Comparison of ENCODE assay signal across 2 cellular contexts in the genomic region with DNA sequence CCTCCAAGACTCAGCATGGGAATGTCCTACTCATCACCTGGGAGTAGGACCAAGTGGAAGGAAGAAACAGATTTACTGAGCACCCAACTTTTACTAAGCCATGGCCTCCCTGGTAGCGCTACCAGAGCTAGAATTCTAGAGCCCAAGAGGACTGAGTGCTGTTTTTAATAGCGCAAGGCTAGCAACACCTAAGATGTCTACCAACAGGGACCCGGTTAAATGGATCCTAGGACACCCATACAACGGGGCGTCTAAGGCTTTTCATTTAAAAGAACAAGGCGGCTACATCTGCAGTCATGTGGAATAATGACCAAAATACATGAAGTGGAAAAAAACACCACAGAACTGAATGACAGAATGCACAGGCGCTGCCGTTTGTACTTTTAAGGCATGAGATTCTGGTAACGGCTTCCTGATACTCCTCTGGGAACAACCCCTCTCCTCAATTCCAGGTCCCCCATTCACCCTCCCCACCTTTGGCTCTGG.
A peak's percentile ranks its signal among the peaks of the same experiment; 100 is the strongest.
TF ChIP-seq lines count a peak whose summit lies in the region.

No MANE protein-coding gene starts in this region.

TF ChIP-seq in GM12878, 131 proteins besides CTCF, POLR2A, EP300 and RAD21:
- peak; percentile 11; the same call in 1 of the 2 replicates for TF ChIP-seq IKZF1 (conservative IDR thresholded peaks at IDR 0.05)
- TF ChIP-seq NFIC (IDR thresholded peaks at IDR 0.05; ENCODE audit: low read depth, low read length), result no peak; the same call in 1 of the 2 replicates
- TF ChIP-seq MXI1 (IDR thresholded peaks at IDR 0.05; ENCODE audit: low read depth, low read length), result peak; percentile 34; the same call in 1 of the 2 replicates
- 0 out of 2 replicates have a peak, but pooled peaks have one; percentile 18 for TF ChIP-seq SMARCA5 (IDR thresholded peaks at IDR 0.05)
- no peak for TF ChIP-seq POU2F2 (IDR thresholded peaks at IDR 0.05; ENCODE audit: borderline replicate concordance, low read depth, low read length)
- TF ChIP-seq YY1 (IDR thresholded peaks at IDR 0.05; ENCODE audit: low read depth, low read length), result 0 out of 2 replicates have a peak, but pooled peaks have one; percentile 23
TF ChIP-seq in GM12878: peak in this region for 4.

TF ChIP-seq in WTC11, 78 proteins besides CTCF, POLR2A, EP300 and RAD21:
- TF ChIP-seq, protein P1, sequence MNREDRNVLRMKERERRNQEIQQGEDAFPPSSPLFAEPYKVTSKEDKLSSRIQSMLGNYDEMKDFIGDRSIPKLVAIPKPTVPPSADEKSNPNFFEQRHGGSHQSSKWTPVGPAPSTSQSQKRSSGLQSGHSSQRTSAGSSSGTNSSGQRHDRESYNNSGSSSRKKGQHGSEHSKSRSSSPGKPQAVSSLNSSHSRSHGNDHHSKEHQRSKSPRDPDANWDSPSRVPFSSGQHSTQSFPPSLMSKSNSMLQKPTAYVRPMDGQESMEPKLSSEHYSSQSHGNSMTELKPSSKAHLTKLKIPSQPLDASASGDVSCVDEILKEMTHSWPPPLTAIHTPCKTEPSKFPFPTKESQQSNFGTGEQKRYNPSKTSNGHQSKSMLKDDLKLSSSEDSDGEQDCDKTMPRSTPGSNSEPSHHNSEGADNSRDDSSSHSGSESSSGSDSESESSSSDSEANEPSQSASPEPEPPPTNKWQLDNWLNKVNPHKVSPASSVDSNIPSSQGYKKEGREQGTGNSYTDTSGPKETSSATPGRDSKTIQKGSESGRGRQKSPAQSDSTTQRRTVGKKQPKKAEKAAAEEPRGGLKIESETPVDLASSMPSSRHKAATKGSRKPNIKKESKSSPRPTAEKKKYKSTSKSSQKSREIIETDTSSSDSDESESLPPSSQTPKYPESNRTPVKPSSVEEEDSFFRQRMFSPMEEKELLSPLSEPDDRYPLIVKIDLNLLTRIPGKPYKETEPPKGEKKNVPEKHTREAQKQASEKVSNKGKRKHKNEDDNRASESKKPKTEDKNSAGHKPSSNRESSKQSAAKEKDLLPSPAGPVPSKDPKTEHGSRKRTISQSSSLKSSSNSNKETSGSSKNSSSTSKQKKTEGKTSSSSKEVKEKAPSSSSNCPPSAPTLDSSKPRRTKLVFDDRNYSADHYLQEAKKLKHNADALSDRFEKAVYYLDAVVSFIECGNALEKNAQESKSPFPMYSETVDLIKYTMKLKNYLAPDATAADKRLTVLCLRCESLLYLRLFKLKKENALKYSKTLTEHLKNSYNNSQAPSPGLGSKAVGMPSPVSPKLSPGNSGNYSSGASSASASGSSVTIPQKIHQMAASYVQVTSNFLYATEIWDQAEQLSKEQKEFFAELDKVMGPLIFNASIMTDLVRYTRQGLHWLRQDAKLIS (CRISPR knock-in tag; IDR thresholded peaks at IDR 0.05; ENCODE audit: borderline replicate concordance), result no peak
- TF ChIP-seq ZNF396 (CRISPR knock-in tag; IDR thresholded peaks at IDR 0.05; ENCODE audit: borderline replicate concordance) (no peak), FOXP1 (CRISPR knock-in tag; IDR thresholded peaks at IDR 0.05; ENCODE audit: borderline replicate concordance) (no peak), NFATC4 (CRISPR knock-in tag; IDR thresholded peaks at IDR 0.05) (no peak), ETV6 (CRISPR knock-in tag; IDR thresholded peaks at IDR 0.05) (no peak), NR1H2 (CRISPR knock-in tag; IDR thresholded peaks at IDR 0.05) (no peak), JAZF1 (CRISPR knock-in tag; IDR thresholded peaks at IDR 0.05) (no peak), SP1 (CRISPR knock-in tag; conservative IDR thresholded peaks at IDR 0.05) (no peak), OVOL2 (CRISPR knock-in tag; IDR thresholded peaks at IDR 0.05; ENCODE audit: borderline replicate concordance) (no peak), GTF2I (CRISPR knock-in tag; conservative IDR thresholded peaks at IDR 0.05) (no peak), ZNF219 (CRISPR knock-in tag; IDR thresholded peaks at IDR 0.05; ENCODE audit: borderline replicate concordance) (no peak), NR3C1 (CRISPR knock-in tag; conservative IDR thresholded peaks at IDR 0.05; ENCODE audit: low read depth) (no peak), ZBTB21 (CRISPR knock-in tag; IDR thresholded peaks at IDR 0.05; ENCODE audit: borderline replicate concordance) (no peak)
- TF ChIP-seq, protein P2, sequence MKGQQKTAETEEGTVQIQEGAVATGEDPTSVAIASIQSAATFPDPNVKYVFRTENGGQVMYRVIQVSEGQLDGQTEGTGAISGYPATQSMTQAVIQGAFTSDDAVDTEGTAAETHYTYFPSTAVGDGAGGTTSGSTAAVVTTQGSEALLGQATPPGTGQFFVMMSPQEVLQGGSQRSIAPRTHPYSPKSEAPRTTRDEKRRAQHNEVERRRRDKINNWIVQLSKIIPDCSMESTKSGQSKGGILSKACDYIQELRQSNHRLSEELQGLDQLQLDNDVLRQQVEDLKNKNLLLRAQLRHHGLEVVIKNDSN (CRISPR knock-in tag; IDR thresholded peaks at IDR 0.05), result no peak
- TF ChIP-seq, protein P3, sequence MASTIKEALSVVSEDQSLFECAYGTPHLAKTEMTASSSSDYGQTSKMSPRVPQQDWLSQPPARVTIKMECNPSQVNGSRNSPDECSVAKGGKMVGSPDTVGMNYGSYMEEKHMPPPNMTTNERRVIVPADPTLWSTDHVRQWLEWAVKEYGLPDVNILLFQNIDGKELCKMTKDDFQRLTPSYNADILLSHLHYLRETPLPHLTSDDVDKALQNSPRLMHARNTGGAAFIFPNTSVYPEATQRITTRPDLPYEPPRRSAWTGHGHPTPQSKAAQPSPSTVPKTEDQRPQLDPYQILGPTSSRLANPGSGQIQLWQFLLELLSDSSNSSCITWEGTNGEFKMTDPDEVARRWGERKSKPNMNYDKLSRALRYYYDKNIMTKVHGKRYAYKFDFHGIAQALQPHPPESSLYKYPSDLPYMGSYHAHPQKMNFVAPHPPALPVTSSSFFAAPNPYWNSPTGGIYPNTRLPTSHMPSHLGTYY (CRISPR knock-in tag; IDR thresholded peaks at IDR 0.05), result no peak
- TF ChIP-seq, protein P4, sequence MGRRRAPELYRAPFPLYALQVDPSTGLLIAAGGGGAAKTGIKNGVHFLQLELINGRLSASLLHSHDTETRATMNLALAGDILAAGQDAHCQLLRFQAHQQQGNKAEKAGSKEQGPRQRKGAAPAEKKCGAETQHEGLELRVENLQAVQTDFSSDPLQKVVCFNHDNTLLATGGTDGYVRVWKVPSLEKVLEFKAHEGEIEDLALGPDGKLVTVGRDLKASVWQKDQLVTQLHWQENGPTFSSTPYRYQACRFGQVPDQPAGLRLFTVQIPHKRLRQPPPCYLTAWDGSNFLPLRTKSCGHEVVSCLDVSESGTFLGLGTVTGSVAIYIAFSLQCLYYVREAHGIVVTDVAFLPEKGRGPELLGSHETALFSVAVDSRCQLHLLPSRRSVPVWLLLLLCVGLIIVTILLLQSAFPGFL (CRISPR knock-in tag; IDR thresholded peaks at IDR 0.05; ENCODE audit: borderline replicate concordance), result no peak
- TF ChIP-seq, protein P5, sequence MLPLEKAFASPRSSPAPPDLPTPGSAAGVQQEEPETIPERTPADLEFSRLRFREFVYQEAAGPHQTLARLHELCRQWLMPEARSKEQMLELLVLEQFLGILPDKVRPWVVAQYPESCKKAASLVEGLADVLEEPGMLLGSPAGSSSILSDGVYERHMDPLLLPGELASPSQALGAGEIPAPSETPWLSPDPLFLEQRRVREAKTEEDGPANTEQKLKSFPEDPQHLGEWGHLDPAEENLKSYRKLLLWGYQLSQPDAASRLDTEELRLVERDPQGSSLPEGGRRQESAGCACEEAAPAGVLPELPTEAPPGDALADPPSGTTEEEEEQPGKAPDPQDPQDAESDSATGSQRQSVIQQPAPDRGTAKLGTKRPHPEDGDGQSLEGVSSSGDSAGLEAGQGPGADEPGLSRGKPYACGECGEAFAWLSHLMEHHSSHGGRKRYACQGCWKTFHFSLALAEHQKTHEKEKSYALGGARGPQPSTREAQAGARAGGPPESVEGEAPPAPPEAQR (CRISPR knock-in tag; IDR thresholded peaks at IDR 0.05), result no peak
- TF ChIP-seq, protein P6, sequence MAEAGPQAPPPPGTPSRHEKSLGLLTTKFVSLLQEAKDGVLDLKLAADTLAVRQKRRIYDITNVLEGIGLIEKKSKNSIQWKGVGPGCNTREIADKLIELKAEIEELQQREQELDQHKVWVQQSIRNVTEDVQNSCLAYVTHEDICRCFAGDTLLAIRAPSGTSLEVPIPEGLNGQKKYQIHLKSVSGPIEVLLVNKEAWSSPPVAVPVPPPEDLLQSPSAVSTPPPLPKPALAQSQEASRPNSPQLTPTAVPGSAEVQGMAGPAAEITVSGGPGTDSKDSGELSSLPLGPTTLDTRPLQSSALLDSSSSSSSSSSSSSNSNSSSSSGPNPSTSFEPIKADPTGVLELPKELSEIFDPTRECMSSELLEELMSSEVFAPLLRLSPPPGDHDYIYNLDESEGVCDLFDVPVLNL (CRISPR knock-in tag; IDR thresholded peaks at IDR 0.05; ENCODE audit: borderline replicate concordance, low read depth), result no peak
- TF ChIP-seq, protein P7, sequence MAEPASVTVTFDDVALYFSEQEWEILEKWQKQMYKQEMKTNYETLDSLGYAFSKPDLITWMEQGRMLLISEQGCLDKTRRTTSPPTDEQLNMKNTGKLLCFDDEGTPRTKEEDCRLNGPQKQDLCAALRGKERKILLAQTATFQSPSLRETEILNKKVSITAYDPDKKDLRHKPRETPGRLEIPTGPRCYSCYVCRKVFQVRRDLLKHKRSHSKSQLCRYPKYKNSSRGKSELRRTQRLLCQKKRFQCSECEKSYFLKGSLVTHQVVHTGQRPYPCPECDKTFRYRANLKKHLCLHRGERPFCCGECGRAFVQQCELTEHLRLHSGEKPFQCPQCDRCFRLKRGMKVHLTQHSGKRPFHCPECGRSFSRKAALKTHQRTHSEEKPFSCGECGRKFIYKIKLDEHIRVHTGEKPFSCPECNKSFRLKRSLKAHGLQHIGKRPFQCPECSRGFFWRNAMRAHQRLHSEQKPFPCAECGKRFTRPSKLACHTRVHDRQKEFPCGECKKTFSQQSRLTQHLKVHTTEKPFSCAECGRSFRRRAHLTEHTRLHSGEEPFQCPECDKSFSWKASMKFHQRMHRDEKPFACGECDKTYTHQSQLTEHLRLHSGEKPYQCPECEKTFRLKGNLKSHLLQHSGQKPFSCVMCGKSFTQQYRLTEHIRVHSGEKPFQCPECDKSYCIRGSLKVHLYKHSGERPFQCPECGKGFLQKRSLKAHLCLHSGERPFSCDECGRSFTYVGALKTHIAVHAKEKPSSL (CRISPR knock-in tag; conservative IDR thresholded peaks at IDR 0.05), result no peak
